ENCODE assay signal across 28 cellular contexts in the genomic region with DNA sequence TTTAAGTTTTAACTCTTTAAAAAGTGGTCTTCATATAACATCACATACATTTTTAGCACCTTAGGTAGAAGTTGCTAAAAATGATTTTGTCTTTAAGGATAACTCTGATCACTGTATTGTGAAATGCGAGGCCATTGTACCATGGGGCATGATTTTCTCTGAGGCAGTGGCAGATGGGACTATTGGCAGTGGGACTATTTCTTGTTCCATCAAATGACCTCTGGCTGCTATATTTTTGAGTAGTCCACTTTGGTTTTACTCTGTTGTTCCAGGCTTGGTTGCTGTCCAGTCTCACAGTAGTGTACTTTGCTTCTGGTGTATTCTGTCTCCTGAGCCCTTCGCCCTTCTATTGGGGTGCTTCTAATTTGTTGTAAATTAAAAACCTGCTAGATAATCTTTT.
"Had no signal": no experiment of that assay in that cellular context is flagged by ENCODE, and none has a peak within 500 bp of the region (broad histone marks: within the 10 kb centered on the region; RNA-seq: fewer than 3 reads in every experiment).

No MANE protein-coding gene starts in this region.

- H3K4me3 Mint-ChIP-seq: stimulated activated effector memory CD8-positive, alpha-beta T cell treated with anti-CD3 and anti-CD28 coated beads, Interleukin-12 subunit alpha, Interleukin-12 subunit beta, amount 100 ng/mL, for 72 hours; stimulated activated memory B cell treated with anti-CD40 and anti-IgM and Interleukin-4, amounts not matched to agents 10 μg/mL and 1 μg/mL and 100 μg/mL, for 72 hours; stimulated activated naive B cell treated with anti-CD40 and anti-IgM and Interleukin-4, amounts not matched to agents 10 μg/mL and 1 μg/mL and 100 μg/mL, for 72 hours; stimulated activated naive CD8-positive, alpha-beta T cell treated with anti-CD3 and anti-CD28 coated beads, Interleukin-15, amount 100 ng/mL, for 72 hours; stimulated activated naive CD8-positive, alpha-beta T cell treated with anti-CD3 and anti-CD28 coated beads, Interleukin-15, Interleukin-2, amounts not matched to agents 100 ng/mL and 50 ng/mL, for 24 hours; type B pancreatic cell had no signal

- H3K36me3 ChIP-seq: stomach, suprapubic skin, thoracic aorta, thyroid gland, tibial artery, tibial nerve, transverse colon, upper lobe of left lung, upper lobe of right lung, uterus, vagina had no signal

- H3K36me3 Mint-ChIP-seq: stimulated activated effector memory CD8-positive, alpha-beta T cell treated with anti-CD3 and anti-CD28 coated beads, Interleukin-12 subunit alpha, Interleukin-12 subunit beta, amount 100 ng/mL, for 72 hours had no signal

- H3K27ac ChIP-seq: stomach, suprapubic skin, testis, thoracic aorta, thyroid gland, tibial artery, tibial nerve, transverse colon, upper lobe of left lung, upper lobe of right lung, uterus, vagina had no signal

- H3K4me1 Mint-ChIP-seq: stimulated activated effector memory CD8-positive, alpha-beta T cell treated with anti-CD3 and anti-CD28 coated beads, Interleukin-12 subunit alpha, Interleukin-12 subunit beta, amount 100 ng/mL, for 72 hours; stimulated activated memory B cell treated with anti-CD40 and anti-IgM and Interleukin-4, amounts not matched to agents 10 μg/mL and 1 μg/mL and 100 μg/mL, for 72 hours; stimulated activated naive CD8-positive, alpha-beta T cell treated with anti-CD3 and anti-CD28 coated beads, Interleukin-15, amount 100 ng/mL, for 72 hours had no signal

- DNase-seq: stimulated activated CD4-positive, alpha-beta T cell treated with anti-CD3 and anti-CD28 coated beads, Interleukin-2, amount 100 ng/mL, for 48 hours; stimulated activated CD4-positive, alpha-beta T cell treated with anti-CD3 and anti-CD28 coated beads, Interleukin-4, amount 100 ng/mL, for 1 hour; stimulated activated CD4-positive, alpha-beta T cell treated with anti-CD3 and anti-CD28 coated beads, Interleukin-4, amount 100 ng/mL, for 24 hours; stimulated activated CD4-positive, alpha-beta T cell treated with anti-CD3 and anti-CD28 coated beads, Interleukin-4, amount 100 ng/mL, for 4 hours; stimulated activated CD8-positive, alpha-beta memory T cell treated with anti-CD3 and anti-CD28 coated beads, Interleukin-4, amount 100 ng/mL, for 48 hours; stimulated activated naive B cell treated with anti-CD40 and anti-IgM and Interleukin-4, amounts not matched to agents 10 μg/mL and 1 μg/mL and 100 μg/mL, for 72 hours; stimulated activated naive CD4-positive, alpha-beta T cell; stimulated activated naive CD4-positive, alpha-beta T cell treated with Interleukin-2 at 50 U/mL for 16 hours; stimulated activated naive CD8-positive, alpha-beta T cell treated with anti-CD3 and anti-CD28 coated beads, Interleukin-15, amount 100 ng/mL, for 72 hours; stimulated activated naive CD8-positive, alpha-beta T cell treated with anti-CD3 and anti-CD28 coated beads, Interleukin-15, Interleukin-2, amounts not matched to agents 100 U/mL and 50 U/mL, for 24 hours; stomach; substantia nigra; testis; thyroid gland; tibial artery; transverse colon; trophoblast cell; upper lobe of left lung; upper lobe of right lung; uterus had no signal

- H3K4me3 ChIP-seq: stomach, suprapubic skin, testis, thoracic aorta, thyroid gland, tibial artery, tibial nerve, transverse colon, upper lobe of left lung, upper lobe of right lung, uterus, vagina had no signal

- H3K27ac Mint-ChIP-seq: stimulated activated effector memory CD8-positive, alpha-beta T cell treated with anti-CD3 and anti-CD28 coated beads, Interleukin-12 subunit alpha, Interleukin-12 subunit beta, amount 100 ng/mL, for 72 hours; stimulated activated memory B cell treated with anti-CD40 and anti-IgM and Interleukin-4, amounts not matched to agents 10 μg/mL and 1 μg/mL and 100 μg/mL, for 72 hours; stimulated activated naive B cell treated with anti-CD40 and anti-IgM and Interleukin-4, amounts not matched to agents 10 μg/mL and 1 μg/mL and 100 μg/mL, for 72 hours; stimulated activated naive CD8-positive, alpha-beta T cell treated with anti-CD3 and anti-CD28 coated beads, Interleukin-15, amount 100 ng/mL, for 72 hours; stimulated activated naive CD8-positive, alpha-beta T cell treated with anti-CD3 and anti-CD28 coated beads, Interleukin-15, Interleukin-2, amounts not matched to agents 100 ng/mL and 50 ng/mL, for 24 hours; type B pancreatic cell had no signal

- ATAC-seq: stimulated activated effector memory CD8-positive, alpha-beta T cell treated with anti-CD3 and anti-CD28 coated beads, Interleukin-12 subunit alpha, Interleukin-12 subunit beta, amount 100 ng/mL, for 72 hours; stimulated activated memory B cell treated with anti-CD40 and anti-IgM and Interleukin-4, amounts not matched to agents 10 μg/mL and 1 μg/mL and 100 μg/mL, for 72 hours; stimulated activated naive B cell treated with anti-CD40 and anti-IgM and Interleukin-4, amounts not matched to agents 10 μg/mL and 1 μg/mL and 100 μg/mL, for 72 hours; stimulated activated naive CD8-positive, alpha-beta T cell treated with anti-CD3 and anti-CD28 coated beads, Interleukin-15, amount 100 ng/mL, for 72 hours; stimulated activated naive CD8-positive, alpha-beta T cell treated with anti-CD3 and anti-CD28 coated beads, Interleukin-15, Interleukin-2, amounts not matched to agents 100 U/mL and 50 U/mL, for 24 hours; upper lobe of right lung had no signal

- H3K27me3 ChIP-seq: stomach, suprapubic skin, testis, tibial artery, tibial nerve, transverse colon, upper lobe of left lung, uterus, vagina had no signal

- H3K9me3 ChIP-seq: testis, thyroid gland, uterus, vagina had no signal

- H3K4me1 ChIP-seq: stomach, suprapubic skin, testis, thyroid gland, tibial artery, tibial nerve, transverse colon, upper lobe of left lung, upper lobe of right lung, uterus, vagina had no signal

- H3K27me3 Mint-ChIP-seq: type B pancreatic cell had no signal
